In the genomic region with DNA sequence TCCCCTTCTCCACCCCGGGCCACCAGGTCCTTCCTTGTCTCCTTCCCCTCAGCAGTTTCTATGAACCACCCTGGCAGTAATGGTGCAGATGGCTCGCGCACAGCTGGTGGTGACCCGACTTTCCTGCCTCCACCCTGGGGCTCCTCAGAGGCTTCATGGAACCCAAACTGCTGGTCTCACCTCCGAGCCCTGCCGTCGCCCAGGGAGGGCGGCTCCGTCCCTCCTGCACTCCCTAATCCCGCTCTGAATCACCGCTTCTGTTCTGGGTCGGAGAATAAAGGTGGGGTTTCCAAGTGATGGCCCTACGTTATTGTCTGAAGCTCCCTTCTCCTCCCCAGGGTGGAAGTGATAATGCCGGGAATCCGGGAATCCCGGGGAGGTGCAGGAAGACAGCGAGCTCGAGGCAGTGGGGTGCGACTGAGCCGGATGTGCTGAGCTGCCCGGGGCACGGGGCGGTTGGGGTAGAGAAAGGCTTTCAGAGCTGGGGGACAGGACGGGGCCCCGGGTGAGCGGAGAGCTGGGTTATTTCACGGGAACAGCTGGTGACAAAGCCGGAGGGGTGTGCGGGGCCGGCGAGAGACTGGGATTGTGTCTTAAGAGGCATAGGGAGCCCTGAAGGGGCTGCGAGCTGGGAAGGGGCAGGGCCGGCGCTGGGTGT, we compare ENCODE assay signal across 8 cellular contexts. TPM values are rescaled to one million over a fixed set of nuclear protein-coding genes. Genes with fewer than 3 reads are reported as not detected.
DNase-seq lines count a peak whose midpoint lies in the region; ATAC-seq and TF ChIP-seq lines count a peak whose summit lies in the region.

No MANE protein-coding gene starts in this region.

- TF ChIP-seq POLR2A in breast epithelium (IDR thresholded peaks at IDR 0.05): no peak
- TF ChIP-seq POLR2A in vagina (IDR thresholded peaks at IDR 0.05): no peak

- no peaks in the 10 kb centered on the region for H3K4me1 ChIP-seq in breast epithelium
- H3K4me1 ChIP-seq in vagina: peaks cover 13% of the 10 kb centered on the region

- no TSS peak for BruUV-seq in MCF 10A (replicated peaks; lab: Mats Ljungman, UMichigan)

- no peak for DNase-seq in breast epithelium (ENCODE audit: low spot score in 2 of 2)
- DNase-seq in MCF 10A (ENCODE audit: unreplicated experiment): no peak
- DNase-seq in dorsolateral prefrontal cortex: peak in 1 of 10 donors; percentile 45
- no peak for DNase-seq in mesothelial cell of epicardium (ENCODE audit: low spot score in 2 of 2, unreplicated experiment in 2 of 2)
- no peak for DNase-seq in vagina (ENCODE audit: extremely low spot score in 2 of 2)
- DNase-seq in HuH-7.5 (ENCODE audit: low spot score): no peak
- DNase-seq in SIG-M5 (lab: John Stamatoyannopoulos, UW): no peak

- intact Hi-C loops in breast epithelium (cut with DNase I; ENCODE audit: low total_unique reads): no loop called here
- intact Hi-C loops in MCF 10A (cut with micrococcal nuclease): no loop called here
- intact Hi-C loops in dorsolateral prefrontal cortex (cut with DNase I): no loop called here
- intact Hi-C loops in vagina (cut with DNase I): no loop called here

- TF ChIP-seq CTCF in breast epithelium (IDR thresholded peaks at IDR 0.05): no peak
- no peak for TF ChIP-seq CTCF in MCF 10A (IDR thresholded peaks at IDR 0.05; ENCODE audit: unreplicated experiment)
- TF ChIP-seq CTCF in dorsolateral prefrontal cortex (IDR thresholded peaks at IDR 0.05 in 54 of 56, conservative IDR thresholded peaks at IDR 0.05 in 2 of 56; ENCODE audit: low read depth in 1 of 56, partially characterized antibody in 56 of 56): no peak
- TF ChIP-seq CTCF in mesothelial cell of epicardium (IDR thresholded peaks at IDR 0.05; ENCODE audit: unreplicated experiment): no peak
- TF ChIP-seq CTCF in vagina (IDR thresholded peaks at IDR 0.05): no peak

- H3K36me3 ChIP-seq in breast epithelium (no peaks in the 10 kb centered on the region), vagina (peaks cover 0 to 7% of the 10 kb centered on the region in 2 donors)

- H3K4me1 Mint-ChIP-seq in MCF 10A (ENCODE audit: insufficient read depth, unreplicated experiment): peaks cover 12% of the 10 kb centered on the region
- peaks cover 15% of the 10 kb centered on the region for H3K4me1 Mint-ChIP-seq in mesothelial cell of epicardium

- POLR2A ChIA-PET in MCF 10A (lab: Yijun Ruan, JAX): interaction anchor here (0.6 to 1.6 kb wide), 3 partner anchors 18 to 370 kb away, joined by 3 to 5 read pairs (median 4); no protein-coding TSS in a partner anchor

- no peaks in the 10 kb centered on the region for H3K9me3 ChIP-seq in breast epithelium
- no peaks in the 10 kb centered on the region for H3K9me3 ChIP-seq in vagina

- H3K27ac Mint-ChIP-seq in MCF 10A (ENCODE audit: low read depth, unreplicated experiment): no peak overlapping the region
- no peak overlapping the region for H3K27ac Mint-ChIP-seq in mesothelial cell of epicardium

- H3K9me3 Mint-ChIP-seq in MCF 10A (ENCODE audit: unreplicated experiment): no peaks in the 10 kb centered on the region
- H3K9me3 Mint-ChIP-seq in mesothelial cell of epicardium: no peaks in the 10 kb centered on the region

- H3K27me3 ChIP-seq in breast epithelium (no peaks in the 10 kb centered on the region), dorsolateral prefrontal cortex (peaks cover 0 to 4% (median 0%) of the 10 kb centered on the region in 45 donors), vagina (no peaks in the 10 kb centered on the region)

- CTCF ChIA-PET in MCF 10A (lab: Yijun Ruan, JAX): interaction anchor here (0.6 to 1.9 kb wide), 2 partner anchors 14 to 21 kb away, joined by 5 to 6 read pairs; no protein-coding TSS in a partner anchor

- peak overlapping the region; percentile 10 to 60 (median 44) for H3K4me3 ChIP-seq in breast epithelium
- H3K4me3 ChIP-seq in dorsolateral prefrontal cortex: peak overlapping the region in 55 of 59 donors; percentile 7 to 57 (median 33)
- peak overlapping the region in 1 of 2 donors; percentile 37 for H3K4me3 ChIP-seq in vagina

- no peak overlapping the region for H3K4me3 Mint-ChIP-seq in MCF 10A (ENCODE audit: unreplicated experiment)
- peak overlapping the region; percentile 59 for H3K4me3 Mint-ChIP-seq in mesothelial cell of epicardium

- H3K36me3 Mint-ChIP-seq in MCF 10A (ENCODE audit: insufficient read depth, unreplicated experiment) (no peaks in the 10 kb centered on the region), mesothelial cell of epicardium (peaks cover 19% of the 10 kb centered on the region)

- H3K27me3 Mint-ChIP-seq in MCF 10A (ENCODE audit: insufficient read depth, unreplicated experiment): no peaks in the 10 kb centered on the region
- H3K27me3 Mint-ChIP-seq in mesothelial cell of epicardium (ENCODE audit: low read depth): peaks cover 42% of the 10 kb centered on the region

- no peak for ATAC-seq in HG03378 (IDR thresholded peaks at IDR 0.05; ENCODE audit: unreplicated experiment)

- H3K27ac ChIP-seq in breast epithelium: peak overlapping the region; percentile 72 to 75
- peak overlapping the region in 9 of 59 donors; percentile 14 to 80 (median 36) for H3K27ac ChIP-seq in dorsolateral prefrontal cortex
- H3K27ac ChIP-seq in vagina: peak overlapping the region; percentile 64

RNA-seq across cellular contexts. Expression of a gene that starts 0.7 kb away (rescaled TPM):
- total RNA-seq in breast epithelium: 1 to 10 TPM in 2 of 3 donors, not detected in 1; 2.6 to 5.9 TPM
- total RNA-seq in MCF 10A (2022): not detected in 2 replicates
- 1 to 10 TPM in 27 of 120 experiments, under 1 TPM in 49, not detected in 44; 0.14 to 6.4 (median 0.68) TPM for total RNA-seq in dorsolateral prefrontal cortex
- 0.20 TPM in 1 of 3 replicates, not detected in the others for total RNA-seq in mesothelial cell of epicardium
- total RNA-seq in vagina: 6.1 TPM

RNA-seq across cellular contexts. Expression of a gene that starts 23.0 kb away (rescaled TPM):
- total RNA-seq in breast epithelium (1 to 10 TPM in 2 of 3 donors, under 1 TPM in 1; 0.32 to 1.9 (median 1.3) TPM), MCF 10A (2022) (0.22 and 0.65 TPM in 2 replicates), dorsolateral prefrontal cortex (10 to 100 TPM in 3 of 120 experiments, 1 to 10 TPM in 117; 3.4 to 11.4 (median 6.3) TPM), mesothelial cell of epicardium (5.8 to 6.5 TPM (median 6.0 TPM) in 3 replicates), vagina (3.4 TPM)

RNA-seq across cellular contexts. Expression of a gene that starts 23.7 kb away (rescaled TPM):
- total RNA-seq in breast epithelium (1 to 10 TPM in 2 of 3 donors, under 1 TPM in 1; 0.64 to 2.9 (median 2.6) TPM), MCF 10A (2022) (0.17 TPM in 1 of 2 replicates, not detected in the other), dorsolateral prefrontal cortex (1 to 10 TPM in 119 of 120 experiments, under 1 TPM in 1; 0.78 to 8.6 (median 2.9) TPM), mesothelial cell of epicardium (6.8 to 7.3 TPM (median 7.1 TPM) in 3 replicates), vagina (0.98 TPM)

RNA-seq across cellular contexts. Expression of a gene that starts 43.9 kb away (rescaled TPM):
- total RNA-seq in breast epithelium (10 to 100 TPM in 2 of 3 donors, 1 to 10 TPM in 1; 7.7 to 28.2 (median 10.7) TPM), MCF 10A (2022) (1.9 and 3.0 TPM in 2 replicates), dorsolateral prefrontal cortex (10 to 100 TPM in 40 of 120 experiments, 1 to 10 TPM in 80; 5.6 to 16.1 (median 8.9) TPM), mesothelial cell of epicardium (1.4 to 2.1 TPM (median 1.5 TPM) in 3 replicates), vagina (31.2 TPM)

RNA-seq across cellular contexts. Expression of a gene that starts 50.2 kb away (rescaled TPM):
- under 1 TPM in 1 of 3 donors, not detected in 2; 0.29 TPM for total RNA-seq in breast epithelium
- 3.5 and 4.2 TPM in 2 replicates for total RNA-seq in MCF 10A (2022)
- total RNA-seq in dorsolateral prefrontal cortex: 1 to 10 TPM in 75 of 120 experiments, under 1 TPM in 40, not detected in 5; 0.31 to 9.5 (median 1.3) TPM
- total RNA-seq in mesothelial cell of epicardium: 0.45 to 0.80 TPM (median 0.49 TPM) in 3 replicates
- total RNA-seq in vagina: 2.2 TPM
